ENCODE assay signal across 22 cellular contexts in the genomic region with DNA sequence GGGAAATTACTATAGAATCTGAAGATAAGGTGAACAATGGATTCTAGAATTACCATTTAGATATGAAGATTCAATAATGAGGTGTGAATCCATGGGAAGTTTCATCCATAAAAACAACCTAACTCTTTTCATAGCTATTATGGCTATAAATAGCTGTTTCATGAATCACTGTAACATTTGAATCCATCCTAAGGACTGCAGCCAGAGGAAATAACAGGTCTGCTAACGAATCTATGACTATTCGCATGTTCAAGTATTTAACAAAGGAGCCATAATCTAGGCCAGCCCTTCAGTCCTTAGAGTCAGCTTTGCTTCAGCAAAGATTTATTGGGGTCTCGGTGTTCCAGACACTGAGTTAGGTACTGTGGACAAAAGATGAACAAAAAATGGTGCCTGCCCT.
DNase-seq lines count a peak whose midpoint lies in the region; ATAC-seq, FAIRE-seq and TF ChIP-seq lines count a peak whose summit lies in the region.
"Had no signal": no experiment of that assay in that cellular context is flagged by ENCODE, and none has a peak within 500 bp of the region (broad histone marks: within the 10 kb centered on the region; RNA-seq: fewer than 3 reads in every experiment).

No MANE protein-coding gene starts in this region.

- H3K36me3 ChIP-seq in left ventricle myocardium inferior (peaks cover 63% of the 10 kb centered on the region), astrocyte (ENCODE audit: insufficient read depth, low read length) (no peaks in the 10 kb centered on the region), transverse colon (no peaks in the 10 kb centered on the region)
- H3K36me3 ChIP-seq: BLaER1, HAP-1 had no signal

- no peak for FAIRE-seq in astrocyte (lab: Jason Lieb, UNC)
- FAIRE-seq: A204.1 had no signal

- H3K9me3 Mint-ChIP-seq in astrocyte (ENCODE audit: unreplicated experiment) = no peaks in the 10 kb centered on the region
- H3K9me3 Mint-ChIP-seq in nephron progenitor cell = peaks cover 7% of the 10 kb centered on the region
- H3K9me3 Mint-ChIP-seq: CD4-positive, CD25-positive, alpha-beta regulatory T cell had no signal

- H3K27me3 Mint-ChIP-seq in astrocyte (ENCODE audit: low read depth, unreplicated experiment) (peaks cover 4% of the 10 kb centered on the region), nephron progenitor cell (ENCODE audit: low read depth, poor library complexity) (peaks cover 6% of the 10 kb centered on the region)

- H3K4me1 Mint-ChIP-seq in astrocyte (ENCODE audit: low read depth, unreplicated experiment) = no peaks in the 10 kb centered on the region
- peaks cover 16% of the 10 kb centered on the region for H3K4me1 Mint-ChIP-seq in nephron progenitor cell

- intact Hi-C loops in left ventricle myocardium inferior (cut with micrococcal nuclease) (loop anchor here (10.0 kb wide), 1 partner anchor 198 kb away; no protein-coding TSS in a partner anchor), right cardiac atrium (cut with DNase I) (loop anchor here in 1 of 4 donors (10.0 kb wide), 1 partner anchor 198 kb away; no protein-coding TSS in a partner anchor), transverse colon (cut with DNase I; ENCODE audit: low total_unique reads) (no loop called here)

- H3K27ac ChIP-seq in left ventricle myocardium inferior (replicated peaks) (peak overlapping the region; percentile 45), right cardiac atrium (ENCODE audit: low read length) (no peak overlapping the region), astrocyte (ENCODE audit: low read depth, low read length) (no peak overlapping the region), transverse colon (no peak overlapping the region)
- H3K27ac ChIP-seq: BLaER1, PC-9 had no signal

- H3K9me3 ChIP-seq in left ventricle myocardium inferior (replicated peaks) = no peaks in the 10 kb centered on the region
- H3K9me3 ChIP-seq in right cardiac atrium (ENCODE audit: control insufficient read depth, low read length) = no peaks in the 10 kb centered on the region
- H3K9me3 ChIP-seq in astrocyte (ENCODE audit: insufficient read depth, low read depth, low read length) = no peaks in the 10 kb centered on the region
- no peaks in the 10 kb centered on the region for H3K9me3 ChIP-seq in transverse colon
- H3K9me3 ChIP-seq: BLaER1, HAP-1 had no signal

- H3K4me3 ChIP-seq in left ventricle myocardium inferior = no peak overlapping the region
- no peak overlapping the region for H3K4me3 ChIP-seq in right cardiac atrium (ENCODE audit: low read length)
- no peak overlapping the region for H3K4me3 ChIP-seq in astrocyte (ENCODE audit: insufficient read depth, low read depth, low read length)
- no peak overlapping the region for H3K4me3 ChIP-seq in transverse colon
- H3K4me3 ChIP-seq: BLaER1, HAP-1, PC-9 had no signal

- no peak overlapping the region for H3K9ac ChIP-seq in astrocyte (ENCODE audit: low read length)
- H3K9ac ChIP-seq: BLaER1 had no signal

- H3K4me3 Mint-ChIP-seq in astrocyte (ENCODE audit: unreplicated experiment) (no peak overlapping the region), nephron progenitor cell (no peak overlapping the region)
- H3K4me3 Mint-ChIP-seq: CD4-positive, CD25-positive, alpha-beta regulatory T cell; IgD-negative memory B cell had no signal

- no peaks in the 10 kb centered on the region for H3K79me2 ChIP-seq in astrocyte (ENCODE audit: insufficient read depth, low read length)

- H3K4me2 ChIP-seq in astrocyte (ENCODE audit: low read length) = no peak overlapping the region
- H3K4me2 ChIP-seq: BLaER1, PC-9 had no signal

- H3K27ac Mint-ChIP-seq in astrocyte (ENCODE audit: unreplicated experiment) (no peak overlapping the region), nephron progenitor cell (peak overlapping the region; percentile 14)
- H3K27ac Mint-ChIP-seq: IgD-negative memory B cell had no signal

- TF ChIP-seq EP300 in transverse colon (IDR thresholded peaks at IDR 0.05; ENCODE audit: low read depth) = no peak

- ATAC-seq in right cardiac atrium = no peak

- in situ Hi-C loops in KBM-7 (cut with MboI; ENCODE audit: low pct_unique_long_range_greater_than_20kb, low sequenced_read_pairs) (no loop called here), transverse colon (cut with MboI; ENCODE audit: low pct_ligation_motif_present in 1 of 4, low pct_unique_long_range_greater_than_20kb in 1 of 4, low sequenced_read_pairs in 3 of 4) (loop anchor here in 3 of 4 donors (10.0 to 25.0 kb wide), 2 partner anchors 105 to 198 kb away; a partner anchor contains a TSS)

- H3K36me3 Mint-ChIP-seq in astrocyte (ENCODE audit: low read depth, unreplicated experiment) = no peaks in the 10 kb centered on the region
- H3K36me3 Mint-ChIP-seq in nephron progenitor cell (ENCODE audit: low read depth) = peaks cover 4% of the 10 kb centered on the region
- H3K36me3 Mint-ChIP-seq: IgD-negative memory B cell had no signal

- no peak overlapping the region for H2AFZ ChIP-seq in astrocyte (ENCODE audit: low read depth, low read length)
- H2AFZ ChIP-seq: PC-9 had no signal

- no peaks in the 10 kb centered on the region for H3K27me3 ChIP-seq in left ventricle myocardium inferior (ENCODE audit: low read depth)
- H3K27me3 ChIP-seq in right cardiac atrium (ENCODE audit: control insufficient read depth, insufficient read depth) = no peaks in the 10 kb centered on the region
- no peaks in the 10 kb centered on the region for H3K27me3 ChIP-seq in astrocyte (ENCODE audit: insufficient read depth, low read length)
- no peaks in the 10 kb centered on the region for H3K27me3 ChIP-seq in transverse colon
- H3K27me3 ChIP-seq: BLaER1 had no signal

- H4K20me1 ChIP-seq in astrocyte (ENCODE audit: insufficient read depth, low read length) = no peaks in the 10 kb centered on the region
- H4K20me1 ChIP-seq: BLaER1 had no signal

- TF ChIP-seq POLR2A in transverse colon (IDR thresholded peaks at IDR 0.05) = no peak

- H3K4me1 ChIP-seq in left ventricle myocardium inferior (peaks cover 41% of the 10 kb centered on the region), right cardiac atrium (ENCODE audit: control insufficient read depth, insufficient read depth, low read length) (no peaks in the 10 kb centered on the region), astrocyte (ENCODE audit: insufficient read depth, low read length) (no peaks in the 10 kb centered on the region), transverse colon (peaks cover 0 to 8% (median 3%) of the 10 kb centered on the region in 4 donors)

- TF ChIP-seq CTCF in left ventricle myocardium inferior (IDR thresholded peaks at IDR 0.05; ENCODE audit: borderline replicate concordance) (no peak), astrocyte (IDR thresholded peaks at IDR 0.05; ENCODE audit: insufficient read depth, low read depth, low read length) (no peak), nephron progenitor cell (IDR thresholded peaks at IDR 0.05) (no peak), transverse colon (IDR thresholded peaks at IDR 0.05) (no peak)

- 79% methylated on average over 3 of the region's 3 CpGs for WGBS in right cardiac atrium
- 80 to 83% methylated on average over 1 to 3 of the region's 3 CpGs for WGBS in transverse colon (ENCODE audit: low coverage in 1 of 2), 2 donors

- DNase-seq in left ventricle myocardium inferior = no peak
- DNase-seq in right cardiac atrium = no peak
- DNase-seq in astrocyte (ENCODE audit: low read depth) = peak; percentile 26
- DNase-seq in nephron progenitor cell = no peak
- DNase-seq in KBM-7 = no peak
- DNase-seq in nucleus accumbens (lab: John Stamatoyannopoulos, UW) = no peak
- DNase-seq in transverse colon = no peak
- DNase-seq: CD4-positive, CD25-positive, alpha-beta regulatory T cell; GOT3; NCI-H1092; NCI-H1417 treated with DMSO at 0.1 percent for 48 hours; NCI-H1694 treated with DMSO at 0.1 percent for 48 hours; NCI-H2081; NCI-H2227 treated with DMSO at 0.1 percent for 48 hours; NCI-H526 treated with DMSO at 0.1 percent for 48 hours; PC-9; RPMI8226; SHP77 treated with DMSO at 0.1 percent for 48 hours had no signal
